Comparison of ENCODE assay signal across 8 cellular contexts in genomic region chr17:57121308-57122042, GRCh38. TPM values are rescaled to one million over a fixed set of nuclear protein-coding genes. Genes with fewer than 3 reads are reported as not detected.
DNase-seq lines count a peak whose midpoint lies in the region; ATAC-seq and TF ChIP-seq lines count a peak whose summit lies in the region.

No MANE protein-coding gene starts in this region.

- peak overlapping the region in 1 of 4 donors; percentile 10 for H3K27ac ChIP-seq in gastroesophageal sphincter
- H3K27ac ChIP-seq in stomach: no peak overlapping the region
- H3K27ac ChIP-seq in vagina: no peak overlapping the region

- TF ChIP-seq EP300 in gastroesophageal sphincter (IDR thresholded peaks at IDR 0.05): no peak
- no peak for TF ChIP-seq EP300 in stomach (IDR thresholded peaks at IDR 0.05)

- H3K4me3 ChIP-seq in gastroesophageal sphincter (no peak overlapping the region), stomach (no peak overlapping the region), vagina (no peak overlapping the region)

- H3K9me3 ChIP-seq in gastroesophageal sphincter (no peaks in the 10 kb centered on the region), stomach (no peaks in the 10 kb centered on the region), vagina (no peaks in the 10 kb centered on the region)

- WGBS in gastroesophageal sphincter (ENCODE audit: low coverage in 1 of 2), 2 donors: 37 to 47% methylated on average over 5 to 12 of the region's 12 CpGs
- 51 to 66% (median 54%) methylated on average over 12 of the region's 12 CpGs for WGBS in stomach, 5 donors

- in situ Hi-C loops in ACHN (cut with HindIII; ENCODE audit: low pct_ligation_motif_present, low pct_unique_long_range_greater_than_20kb, low sequenced_read_pairs): no loop called here

- no peak for ATAC-seq in gastroesophageal sphincter

- no peaks in the 10 kb centered on the region for H3K27me3 ChIP-seq in gastroesophageal sphincter
- no peaks in the 10 kb centered on the region for H3K27me3 ChIP-seq in stomach
- H3K27me3 ChIP-seq in vagina: no peaks in the 10 kb centered on the region

- intact Hi-C loops in stomach (cut with DNase I; ENCODE audit: low total_unique reads) (no loop called here), vagina (cut with DNase I) (no loop called here)

- TF ChIP-seq POLR2A in gastroesophageal sphincter (IDR thresholded peaks at IDR 0.05) (no peak), stomach (IDR thresholded peaks at IDR 0.05) (no peak), vagina (IDR thresholded peaks at IDR 0.05) (no peak)

- H3K36me3 ChIP-seq in gastroesophageal sphincter (peaks cover 4 to 99% of the 10 kb centered on the region in 2 donors), stomach (peaks cover 68 to 100% (median 94%) of the 10 kb centered on the region in 4 donors), vagina (peaks cover 6 to 52% of the 10 kb centered on the region in 2 donors)

- TF ChIP-seq CTCF in GM12872 (IDR thresholded peaks at IDR 0.05; ENCODE audit: insufficient read depth, low read depth, low read length) (peak; percentile 49), gastroesophageal sphincter (IDR thresholded peaks at IDR 0.05) (peak; percentile 29 to 48 (median 43)), stomach (IDR thresholded peaks at IDR 0.05) (peak in 3 of 7 experiments; percentile 25 to 37 (median 26)), vagina (IDR thresholded peaks at IDR 0.05) (no peak)

- H3K4me1 ChIP-seq in gastroesophageal sphincter (peaks cover 0 to 18% (median 0%) of the 10 kb centered on the region in 3 donors), stomach (peaks cover 0 to 20% (median 9%) of the 10 kb centered on the region in 4 donors), vagina (no peaks in the 10 kb centered on the region)

- peak; percentile 60 for DNase-seq in ACHN
- DNase-seq in SK-N-DZ (ENCODE audit: low spot score): peak; percentile 57
- DNase-seq in stomach: peak; percentile 41
- DNase-seq in T-helper 2 cell: no peak
- no peak for DNase-seq in vagina (ENCODE audit: extremely low spot score in 2 of 2)
- no peak for DNase-seq in stimulated activated CD4-positive, alpha-beta T cell treated with anti-CD3 and anti-CD28 coated beads, Interleukin-15, amount 100 ng/mL, for 24 hours

RNA-seq across cellular contexts. Expression of gene AKAP1, which starts 36.4 kb away (rescaled TPM):
- 59.2 and 61.6 TPM in 2 replicates for polyA plus RNA-seq in SK-N-DZ (2014; cell fraction: cytosol; rRNA removed)
- 98.5 and 102 TPM in 2 replicates for polyA plus RNA-seq in SK-N-DZ (2014; cell fraction: nucleus; rRNA removed)
- 100 to 1,000 TPM in 1 of 4 donors, 10 to 100 TPM in 3; 78.6 to 154 (median 95.4) TPM for total RNA-seq in gastroesophageal sphincter
- total RNA-seq in stomach: 100 to 1,000 TPM in 3 of 5 donors, 10 to 100 TPM in 2; 49.6 to 348 (median 127) TPM
- 10 to 100 TPM in 1 of 3 donors, 1 to 10 TPM in 2; 6.6 to 26.2 (median 8.2) TPM for polyA plus RNA-seq in stomach
- total RNA-seq in vagina: 94.3 TPM

Comparison
In these comparisons a context has a peak if more than half of its experiments do, and no peak if none do; other contexts are left out.
1. DNase-seq: peak in ACHN (single experiment), SK-N-DZ (single experiment) and stomach (single experiment); none in T-helper 2 cell (0 of 5), vagina (0 of 2) and stimulated activated CD4-positive, alpha-beta T cell treated with anti-CD3 and anti-CD28 coated beads, Interleukin-15, amount 100 ng/mL, for 24 hours (single experiment).
2. CTCF ChIP-seq: peak in GM12872 (single experiment) and gastroesophageal sphincter (4 of 4); none in vagina (0 of 3).